1 cellular context compared by ENCODE assay signal in genomic region chr18:65706646-65707045, GRCh38.
TF ChIP-seq lines count a peak whose summit lies in the region.

No MANE protein-coding gene starts in this region.

TF ChIP-seq in WTC11, 78 proteins besides CTCF, POLR2A, EP300 and RAD21 (continued from another document):
- TF ChIP-seq ZNF532 (CRISPR knock-in tag; IDR thresholded peaks at IDR 0.05; ENCODE audit: borderline replicate concordance) (no peak), ZBTB43 (CRISPR knock-in tag; IDR thresholded peaks at IDR 0.05) (no peak), AR (CRISPR knock-in tag; IDR thresholded peaks at IDR 0.05) (no peak), HMGA2 (CRISPR knock-in tag; IDR thresholded peaks at IDR 0.05) (no peak), AFF4 (CRISPR knock-in tag; IDR thresholded peaks at IDR 0.05; ENCODE audit: borderline replicate concordance) (no peak), SP1 (CRISPR knock-in tag; conservative IDR thresholded peaks at IDR 0.05) (no peak), JAZF1 (CRISPR knock-in tag; IDR thresholded peaks at IDR 0.05) (no peak), ZNF425 (CRISPR knock-in tag; conservative IDR thresholded peaks at IDR 0.05) (no peak)
